Comparison of ENCODE assay signal across 11 cellular contexts in genomic region chr22:39185601-39186012, GRCh38. TPM values are rescaled to one million over a fixed set of nuclear protein-coding genes. Genes with fewer than 3 reads are reported as not detected.
DNase-seq lines count a peak whose midpoint lies in the region; ATAC-seq and TF ChIP-seq lines count a peak whose summit lies in the region.
"Had no signal": no experiment of that assay in that cellular context is flagged by ENCODE, and none has a peak within 500 bp of the region (broad histone marks: within the 10 kb centered on the region; RNA-seq: fewer than 3 reads in every experiment).

No MANE protein-coding gene starts in this region.

- no peak for ATAC-seq in HG03439 (IDR thresholded peaks at IDR 0.05; ENCODE audit: unreplicated experiment)

- H3K27me3 ChIP-seq in Peyer's patch (no peaks in the 10 kb centered on the region), testis (no peaks in the 10 kb centered on the region)

- no peak overlapping the region for H3K27ac Mint-ChIP-seq in activated CD4-positive, alpha-beta memory T cell treated with anti-CD3 and anti-CD28 coated beads, Interleukin-2, amount 10 ng/mL, durations not matched to agents 7 days and 5 days
- H3K27ac Mint-ChIP-seq: dendritic cell treated with granulocyte-macrophage colony-stimulating factor and Interleukin-4, amounts not matched to agents 40 ng/mL and 50 ng/mL, for 4 days had no signal

- H3K9me3 Mint-ChIP-seq in activated CD4-positive, alpha-beta memory T cell treated with anti-CD3 and anti-CD28 coated beads, Interleukin-2, amount 10 ng/mL, durations not matched to agents 7 days and 5 days, result no peaks in the 10 kb centered on the region

- peaks cover 23% of the 10 kb centered on the region for H3K27me3 Mint-ChIP-seq in activated CD4-positive, alpha-beta memory T cell treated with anti-CD3 and anti-CD28 coated beads, Interleukin-2, amount 10 ng/mL, durations not matched to agents 7 days and 5 days

- peak overlapping the region in 3 of 4 donors; percentile 16 to 65 (median 63) for H3K27ac ChIP-seq in Peyer's patch
- H3K27ac ChIP-seq in testis, result no peak overlapping the region

- no peak overlapping the region for H3K4me3 ChIP-seq in Peyer's patch
- H3K4me3 ChIP-seq in fibroblast of mammary gland (ENCODE audit: control insufficient read depth, low read depth, low read length), result no peak overlapping the region
- no peak overlapping the region for H3K4me3 ChIP-seq in testis

- WGBS in testis, 2 donors, result 66 to 71% methylated on average over 7 to 11 of the region's 11 CpGs

- DNase-seq in Peyer's patch (peak in 1 of 3 donors; percentile 50), fibroblast of mammary gland (ENCODE audit: low read depth) (peak; percentile 52), lung microvascular endothelial cell (ENCODE audit: low read depth in 2 of 2) (peak; percentile 59 to 63), testis (peak; percentile 63), SHP77 treated with DMSO at 0.1 percent for 48 hours (lab: John Stamatoyannopoulos, UW) (no peak), activated gamma-delta T cell (lab: John Stamatoyannopoulos, UW) (no peak)
- no peak for DNase-seq in activated CD4-positive, alpha-beta memory T cell treated with anti-CD3 and anti-CD28 coated beads, Interleukin-2, amount 10 ng/mL, durations not matched to agents 7 days and 5 days
- DNase-seq: mesendoderm, NCI-H1417 treated with DMSO at 0.1 percent for 48 hours had no signal

- no peaks in the 10 kb centered on the region for H3K4me1 ChIP-seq in Peyer's patch
- no peaks in the 10 kb centered on the region for H3K4me1 ChIP-seq in testis

- H3K36me3 ChIP-seq in Peyer's patch (no peaks in the 10 kb centered on the region), testis (ENCODE audit: low read depth, missing control alignments) (no peaks in the 10 kb centered on the region)

- no peak for TF ChIP-seq POLR2A in Peyer's patch (IDR thresholded peaks at IDR 0.05)
- TF ChIP-seq POLR2A in testis (IDR thresholded peaks at IDR 0.05), result no peak

- H3K36me3 Mint-ChIP-seq in activated CD4-positive, alpha-beta memory T cell treated with anti-CD3 and anti-CD28 coated beads, Interleukin-2, amount 10 ng/mL, durations not matched to agents 7 days and 5 days (ENCODE audit: low read depth), result no peaks in the 10 kb centered on the region

- H3K4me1 Mint-ChIP-seq in activated CD4-positive, alpha-beta memory T cell treated with anti-CD3 and anti-CD28 coated beads, Interleukin-2, amount 10 ng/mL, durations not matched to agents 7 days and 5 days, result no peaks in the 10 kb centered on the region

- CTCF ChIA-PET in activated CD4-positive, alpha-beta memory T cell treated with anti-CD3 and anti-CD28 coated beads, Interleukin-2, amount 10 ng/mL, durations not matched to agents 7 days and 5 days (lab: Charles Lee), result no interaction called here

- H3K4me3 Mint-ChIP-seq in activated CD4-positive, alpha-beta memory T cell treated with anti-CD3 and anti-CD28 coated beads, Interleukin-2, amount 10 ng/mL, durations not matched to agents 7 days and 5 days, result no peak overlapping the region
- H3K4me3 Mint-ChIP-seq: dendritic cell treated with granulocyte-macrophage colony-stimulating factor and Interleukin-4, amounts not matched to agents 40 ng/mL and 50 ng/mL, for 4 days had no signal

- H3K9me3 ChIP-seq in Peyer's patch (no peaks in the 10 kb centered on the region), testis (no peaks in the 10 kb centered on the region)

- intact Hi-C loops in testis (cut with DNase I; ENCODE audit: low total_unique reads), result no loop called here

- TF ChIP-seq CTCF in Peyer's patch (IDR thresholded peaks at IDR 0.05) (peak in 1 of 6 experiments; percentile 8), fibroblast of mammary gland (conservative IDR thresholded peaks at IDR 0.05; ENCODE audit: control insufficient read depth, insufficient read depth, low read depth, low read length) (peak; percentile 24), testis (IDR thresholded peaks at IDR 0.05) (peak in 1 of 3 experiments; percentile 44)

- POLR2A ChIA-PET in activated CD4-positive, alpha-beta memory T cell treated with anti-CD3 and anti-CD28 coated beads, Interleukin-2, amount 10 ng/mL, durations not matched to agents 7 days and 5 days (lab: Charles Lee), result no interaction called here

RNA-seq across cellular contexts. Expression of gene CBX7, which starts 33.1 kb away (rescaled TPM):
- total RNA-seq in Peyer's patch, result 10 to 100 TPM; 41.2 to 58.6 (median 53.2) TPM
- 2.4 and 5.8 TPM in 2 replicates for total RNA-seq in lung microvascular endothelial cell
- total RNA-seq in testis, result 10 to 100 TPM; 51.3 to 62.8 TPM
- 25.7 TPM for polyA plus RNA-seq in testis (ENCODE audit: insufficient read depth, low read depth, low replicate concordance)
- total RNA-seq in activated CD4-positive, alpha-beta memory T cell treated with anti-CD3 and anti-CD28 coated beads, Interleukin-2, amount 10 ng/mL, durations not matched to agents 7 days and 5 days, result 10 to 100 TPM; 24.9 to 25.0 TPM

RNA-seq across cellular contexts. Expression of gene PDGFB, which starts 59.2 kb away (rescaled TPM):
- total RNA-seq in Peyer's patch (10 to 100 TPM in 1 of 4 donors, 1 to 10 TPM in 3; 1.8 to 10.7 (median 3.8) TPM), lung microvascular endothelial cell (29.6 and 54.8 TPM in 2 replicates), testis (10 to 100 TPM in 1 of 2 donors, 1 to 10 TPM in 1; 9.8 to 13.3 TPM)
- polyA plus RNA-seq in testis (ENCODE audit: insufficient read depth, low read depth, low replicate concordance), result 7.7 TPM
- total RNA-seq in activated CD4-positive, alpha-beta memory T cell treated with anti-CD3 and anti-CD28 coated beads, Interleukin-2, amount 10 ng/mL, durations not matched to agents 7 days and 5 days, result 1 to 10 TPM; 6.4 to 6.5 TPM

Comparison
In these comparisons a context has a peak if more than half of its experiments do, and no peak if none do; other contexts are left out.
1. DNase-seq: peak in fibroblast of mammary gland (single experiment), lung microvascular endothelial cell (2 of 2) and testis (single experiment); none in activated CD4-positive, alpha-beta memory T cell treated with anti-CD3 and anti-CD28 coated beads, Interleukin-2, amount 10 ng/mL, durations not matched to agents 7 days and 5 days (single experiment), SHP77 treated with DMSO at 0.1 percent for 48 hours (single experiment) and activated gamma-delta T cell (single experiment).
2. H3K27ac ChIP-seq: peak in Peyer's patch (3 of 4); none in testis (0 of 2).